Comparison of ENCODE assay signal across 1 cellular context in the genomic region with DNA sequence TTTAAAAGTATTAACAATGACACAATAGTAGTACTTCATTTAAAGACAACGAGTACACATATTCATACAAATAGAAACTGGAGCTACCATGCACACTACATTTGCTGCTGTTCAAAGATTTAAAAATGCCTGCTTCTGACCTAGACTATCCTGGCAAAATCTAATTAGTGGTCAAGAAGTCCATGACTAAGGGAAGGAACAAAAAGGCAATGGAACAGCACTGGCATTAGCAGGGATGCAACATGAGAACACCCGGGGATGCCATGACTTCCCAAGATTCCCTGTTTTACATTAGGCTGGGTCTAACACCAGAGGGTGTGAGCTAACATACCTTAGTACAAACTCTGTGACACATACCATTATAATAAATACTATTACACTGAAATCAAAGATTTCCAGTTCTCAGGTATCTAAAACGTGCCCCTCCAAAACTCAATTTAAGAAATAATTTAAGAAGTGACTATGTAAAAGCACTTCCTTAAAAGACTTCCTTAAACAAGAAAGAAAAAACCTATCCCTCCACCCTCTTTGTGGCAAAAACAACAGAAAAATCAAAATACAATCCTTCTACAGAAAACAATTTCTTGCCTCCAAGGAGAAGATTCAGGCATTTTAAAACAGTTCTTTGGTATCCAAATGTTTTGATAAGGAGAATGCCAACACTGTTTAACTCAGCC.
TF ChIP-seq lines count a peak whose summit lies in the region.

No MANE protein-coding gene starts in this region.

TF ChIP-seq in IMR-90, 13 proteins besides CTCF, POLR2A, EP300 and RAD21 (continued from another document):
- TF ChIP-seq MXI1 (IDR thresholded peaks at IDR 0.05; ENCODE audit: borderline replicate concordance, low read depth, low read length) (no peak), RCOR1 (IDR thresholded peaks at IDR 0.05; ENCODE audit: insufficient replicate concordance, low read length) (no peak)
